1 cellular context compared by ENCODE assay signal in the genomic region with DNA sequence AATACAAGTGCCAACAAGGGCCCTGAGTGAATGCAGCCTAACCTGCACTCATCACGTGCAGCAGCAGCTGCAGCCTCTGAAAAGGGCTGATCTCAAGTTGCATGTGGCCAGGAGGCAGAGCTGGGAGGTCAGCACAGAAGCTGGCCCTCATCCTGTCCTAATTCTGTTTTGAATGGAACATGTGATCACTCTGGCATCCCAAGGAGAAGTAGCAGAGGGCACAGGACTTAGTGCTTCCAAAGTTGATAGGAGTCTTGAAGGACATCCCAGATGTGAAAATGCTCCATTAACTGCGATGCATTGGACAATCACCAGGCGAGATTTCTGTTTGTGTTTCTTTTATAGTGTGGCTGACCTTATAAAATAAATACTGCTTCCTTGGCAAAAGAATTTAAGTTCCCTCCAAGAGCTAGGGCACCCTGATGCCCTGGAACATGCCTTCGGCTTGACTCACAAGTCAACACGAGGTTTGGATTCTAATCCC.
TF ChIP-seq lines count a peak whose summit lies in the region.

No MANE protein-coding gene starts in this region.

TF ChIP-seq in K562, 482 proteins besides CTCF, POLR2A, EP300 and RAD21:
- TF ChIP-seq BHLHE40 (IDR thresholded peaks at IDR 0.05; ENCODE audit: low read length) (0 out of 2 replicates have a peak, but pooled peaks have one; percentile 25), PCBP2 (IDR thresholded peaks at IDR 0.05; ENCODE audit: low read depth, low read length, poor library complexity, severe bottlenecking) (no peak), RBM17 (IDR thresholded peaks at IDR 0.05; ENCODE audit: borderline replicate concordance, low read depth, low read length) (no peak)
- TF ChIP-seq, protein P1, sequence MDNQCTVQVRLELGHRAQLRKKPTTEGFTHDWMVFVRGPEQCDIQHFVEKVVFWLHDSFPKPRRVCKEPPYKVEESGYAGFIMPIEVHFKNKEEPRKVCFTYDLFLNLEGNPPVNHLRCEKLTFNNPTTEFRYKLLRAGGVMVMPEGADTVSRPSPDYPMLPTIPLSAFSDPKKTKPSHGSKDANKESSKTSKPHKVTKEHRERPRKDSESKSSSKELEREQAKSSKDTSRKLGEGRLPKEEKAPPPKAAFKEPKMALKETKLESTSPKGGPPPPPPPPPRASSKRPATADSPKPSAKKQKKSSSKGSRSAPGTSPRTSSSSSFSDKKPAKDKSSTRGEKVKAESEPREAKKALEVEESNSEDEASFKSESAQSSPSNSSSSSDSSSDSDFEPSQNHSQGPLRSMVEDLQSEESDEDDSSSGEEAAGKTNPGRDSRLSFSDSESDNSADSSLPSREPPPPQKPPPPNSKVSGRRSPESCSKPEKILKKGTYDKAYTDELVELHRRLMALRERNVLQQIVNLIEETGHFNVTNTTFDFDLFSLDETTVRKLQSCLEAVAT (IDR thresholded peaks at IDR 0.05): no peak
- TF ChIP-seq, protein P2, sequence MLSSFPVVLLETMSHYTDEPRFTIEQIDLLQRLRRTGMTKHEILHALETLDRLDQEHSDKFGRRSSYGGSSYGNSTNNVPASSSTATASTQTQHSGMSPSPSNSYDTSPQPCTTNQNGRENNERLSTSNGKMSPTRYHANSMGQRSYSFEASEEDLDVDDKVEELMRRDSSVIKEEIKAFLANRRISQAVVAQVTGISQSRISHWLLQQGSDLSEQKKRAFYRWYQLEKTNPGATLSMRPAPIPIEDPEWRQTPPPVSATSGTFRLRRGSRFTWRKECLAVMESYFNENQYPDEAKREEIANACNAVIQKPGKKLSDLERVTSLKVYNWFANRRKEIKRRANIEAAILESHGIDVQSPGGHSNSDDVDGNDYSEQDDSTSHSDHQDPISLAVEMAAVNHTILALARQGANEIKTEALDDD (IDR thresholded peaks at IDR 0.05): no peak
